Comparison of ENCODE assay signal across 9 cellular contexts in genomic region chr12:3218150-3218845, GRCh38.
DNase-seq lines count a peak whose midpoint lies in the region; ATAC-seq and TF ChIP-seq lines count a peak whose summit lies in the region.
"Had no signal": no experiment of that assay in that cellular context is flagged by ENCODE, and none has a peak within 500 bp of the region (broad histone marks: within the 10 kb centered on the region; RNA-seq: fewer than 3 reads in every experiment).

No MANE protein-coding gene starts in this region.

- H3K36me3 Mint-ChIP-seq in natural killer cell, result no peaks in the 10 kb centered on the region

- intact Hi-C loops in esophagus muscularis mucosa (cut with DNase I), result no loop called here
- intact Hi-C loops in natural killer cell (cut with micrococcal nuclease), result no loop called here

- no peak overlapping the region for H3K27ac Mint-ChIP-seq in natural killer cell
- H3K27ac Mint-ChIP-seq: T-helper 1 cell treated with Interleukin-12 subunit alpha and Interleukin-12 subunit beta and Interleukin-4 antibody, amounts not matched to agents 30 μg/mL and 1 μg/mL, for 36 hours had no signal

- H3K36me3 ChIP-seq in esophagus muscularis mucosa, result peaks cover 0 to 13% (median 5%) of the 10 kb centered on the region in 4 donors

- H3K9me3 ChIP-seq in esophagus muscularis mucosa, result no peaks in the 10 kb centered on the region

- TF ChIP-seq CTCF in esophagus muscularis mucosa (IDR thresholded peaks at IDR 0.05) (no peak), natural killer cell (IDR thresholded peaks at IDR 0.05) (no peak)

- peaks cover 36 to 67% (median 41%) of the 10 kb centered on the region in 4 donors for H3K4me1 ChIP-seq in esophagus muscularis mucosa

- WGBS in esophagus muscularis mucosa, result 38% methylated on average over 9 of the region's 10 CpGs

- TF ChIP-seq POLR2A in esophagus muscularis mucosa (IDR thresholded peaks at IDR 0.05; ENCODE audit: low read depth) (no peak), erythroblast (IDR thresholded peaks at IDR 0.05; ENCODE audit: low read length) (no peak)

- no peak overlapping the region for H3K4me3 Mint-ChIP-seq in natural killer cell
- H3K4me3 Mint-ChIP-seq: T-helper 1 cell treated with Interleukin-12 subunit alpha and Interleukin-12 subunit beta and Interleukin-4 antibody, amounts not matched to agents 30 μg/mL and 1 μg/mL, for 36 hours had no signal

- H3K9me3 Mint-ChIP-seq in natural killer cell, result no peaks in the 10 kb centered on the region
- H3K9me3 Mint-ChIP-seq: T-helper 1 cell treated with Interleukin-12 subunit alpha and Interleukin-12 subunit beta and Interleukin-4 antibody, amounts not matched to agents 30 μg/mL and 1 μg/mL, for 36 hours had no signal

- H3K4me1 Mint-ChIP-seq in natural killer cell, result no peaks in the 10 kb centered on the region

- no peaks in the 10 kb centered on the region for H3K27me3 ChIP-seq in esophagus muscularis mucosa

- TF ChIP-seq EP300 in esophagus muscularis mucosa (IDR thresholded peaks at IDR 0.05), result no peak

- H3K27ac ChIP-seq in esophagus muscularis mucosa (replicated peaks in 1 of 4), result peak overlapping the region; percentile 56 to 76 (median 62)

- DNase-seq in EH (ENCODE audit: low read depth), result peak; percentile 82
- peak; percentile 88 to 94 for DNase-seq in NCI-H524 (lab: John Stamatoyannopoulos, UW)
- peak; percentile 94 for DNase-seq in esophagus muscularis mucosa (ENCODE audit: extremely low spot score)
- peak; percentile 52 for DNase-seq in renal cortical epithelial cell (ENCODE audit: low read depth)
- no peak for DNase-seq in natural killer cell
- DNase-seq in erythroblast (lab: John Stamatoyannopoulos, UW), result no peak

- H3K27me3 Mint-ChIP-seq in natural killer cell (ENCODE audit: low read depth in 2 of 2), result no peaks in the 10 kb centered on the region

- no peak overlapping the region for H3K4me3 ChIP-seq in esophagus muscularis mucosa

- ATAC-seq in natural killer cell, result no peak
- no peak for ATAC-seq in HG03095 (IDR thresholded peaks at IDR 0.05; ENCODE audit: unreplicated experiment)
- ATAC-seq in GM18870 (IDR thresholded peaks at IDR 0.05; ENCODE audit: unreplicated experiment), result no peak

Comparison
In these comparisons a context has a peak if more than half of its experiments do, and no peak if none do; other contexts are left out.
1. DNase-seq: peak in EH (single experiment), NCI-H524 (2 of 2), esophagus muscularis mucosa (single experiment) and renal cortical epithelial cell (single experiment); none in natural killer cell (single experiment) and erythroblast (0 of 2).